Comparison of ENCODE assay signal across 1 cellular context in genomic region chr9:99187311-99187710, GRCh38.
TF ChIP-seq lines count a peak whose summit lies in the region.

No MANE protein-coding gene starts in this region.

TF ChIP-seq in GM12878, 131 proteins besides CTCF, POLR2A, EP300 and RAD21 (continued from another document):
- TF ChIP-seq ZBTB33 (IDR thresholded peaks at IDR 0.05): no peak
- peak; percentile 48; the same call in 1 of the 2 replicates for TF ChIP-seq NFIC (IDR thresholded peaks at IDR 0.05; ENCODE audit: low read depth, low read length)
- no peak for TF ChIP-seq HCFC1 (IDR thresholded peaks at IDR 0.05; ENCODE audit: low read length)
- no peak for TF ChIP-seq EGR1 (IDR thresholded peaks at IDR 0.05; ENCODE audit: borderline replicate concordance in 1 of 2, low read depth in 2 of 2, low read length in 2 of 2)
- TF ChIP-seq TBL1XR1 (IDR thresholded peaks at IDR 0.05; ENCODE audit: low read depth, low read length): no peak
- TF ChIP-seq CEBPB (IDR thresholded peaks at IDR 0.05; ENCODE audit: borderline replicate concordance in 1 of 2, low read depth in 2 of 2, low read length in 2 of 2): no peak
- no peak for TF ChIP-seq ZZZ3 (IDR thresholded peaks at IDR 0.05; ENCODE audit: control insufficient read depth, insufficient read length, low read depth)
- TF ChIP-seq SUZ12 (IDR thresholded peaks at IDR 0.05; ENCODE audit: unreplicated experiment): no peak
- no peak for TF ChIP-seq HDAC2 (IDR thresholded peaks at IDR 0.05)
- TF ChIP-seq PAX8 (IDR thresholded peaks at IDR 0.05): no peak
- TF ChIP-seq SKIL (IDR thresholded peaks at IDR 0.05; ENCODE audit: low read depth, poor library complexity, severe bottlenecking): no peak
- no peak for TF ChIP-seq MTA2 (IDR thresholded peaks at IDR 0.05; ENCODE audit: low read depth)
- TF ChIP-seq KAT2A (conservative IDR thresholded peaks at IDR 0.05; ENCODE audit: control insufficient read depth, low read depth, low read length): no peak
- TF ChIP-seq NBN (IDR thresholded peaks at IDR 0.05): no peak
- no peak for TF ChIP-seq SMC3 (IDR thresholded peaks at IDR 0.05; ENCODE audit: borderline replicate concordance, low read length)
- TF ChIP-seq CUX1 (IDR thresholded peaks at IDR 0.05; ENCODE audit: insufficient replicate concordance, low read depth, low read length): no peak
- TF ChIP-seq ZBTB40 (IDR thresholded peaks at IDR 0.05; ENCODE audit: borderline replicate concordance): peak; percentile 78; the same call in 1 of the 2 replicates
- no peak for TF ChIP-seq POU2F2 (IDR thresholded peaks at IDR 0.05; ENCODE audit: borderline replicate concordance, low read depth, low read length)
- TF ChIP-seq TCF12 (IDR thresholded peaks at IDR 0.05; ENCODE audit: low read depth, low read length): no peak
- no peak for TF ChIP-seq HDGF (IDR thresholded peaks at IDR 0.05)
- peak in 1 of 2 experiments; percentile 67; a peak in 3 of 4 replicates for TF ChIP-seq IKZF2 (IDR thresholded peaks at IDR 0.05)
- peak; percentile 84 for TF ChIP-seq SPI1 (IDR thresholded peaks at IDR 0.05; ENCODE audit: borderline replicate concordance, insufficient read depth, low read depth, low read length)
- TF ChIP-seq ZNF622 (IDR thresholded peaks at IDR 0.05): no peak
- TF ChIP-seq MYB (IDR thresholded peaks at IDR 0.05; ENCODE audit: borderline replicate concordance, low read depth, low read length): no peak
- peak; percentile 56; the same call in 1 of the 2 replicates for TF ChIP-seq IKZF1 (conservative IDR thresholded peaks at IDR 0.05)
- no peak for TF ChIP-seq RUNX3 (IDR thresholded peaks at IDR 0.05; ENCODE audit: low read length)
- TF ChIP-seq USF2 (IDR thresholded peaks at IDR 0.05; ENCODE audit: borderline replicate concordance, low read depth, low read length): no peak
- TF ChIP-seq JUND (IDR thresholded peaks at IDR 0.05; ENCODE audit: low read depth, low read length): no peak
- no peak for TF ChIP-seq SMAD1 (IDR thresholded peaks at IDR 0.05; ENCODE audit: low read depth, partially characterized antibody)
- 0 out of 2 replicates have a peak, but pooled peaks have one; percentile 22 for TF ChIP-seq MEF2A (IDR thresholded peaks at IDR 0.05; ENCODE audit: insufficient read depth, low read depth, low read length)
- TF ChIP-seq FOS (IDR thresholded peaks at IDR 0.05; ENCODE audit: borderline replicate concordance, extremely low read depth, insufficient read length): no peak
- no peak for TF ChIP-seq KDM1A (IDR thresholded peaks at IDR 0.05; ENCODE audit: borderline replicate concordance)
- peak; percentile 63; the same call in 1 of the 2 replicates for TF ChIP-seq MLLT1 (IDR thresholded peaks at IDR 0.05)
- TF ChIP-seq RFX5 (IDR thresholded peaks at IDR 0.05; ENCODE audit: low read depth, low read length): no peak
- no peak for TF ChIP-seq BHLHE40 (IDR thresholded peaks at IDR 0.05; ENCODE audit: borderline replicate concordance in 1 of 2, low read depth in 2 of 2, low read length in 1 of 2)
- TF ChIP-seq SMARCA5 (IDR thresholded peaks at IDR 0.05): 0 out of 2 replicates have a peak, but pooled peaks have one; percentile 35
- TF ChIP-seq BCLAF1 (IDR thresholded peaks at IDR 0.05): no peak
- no peak for TF ChIP-seq ZNF207 (IDR thresholded peaks at IDR 0.05; ENCODE audit: borderline replicate concordance)
TF ChIP-seq in GM12878: peak in this region for 9.
